Comparison of ENCODE assay signal across 20 cellular contexts in the genomic region with DNA sequence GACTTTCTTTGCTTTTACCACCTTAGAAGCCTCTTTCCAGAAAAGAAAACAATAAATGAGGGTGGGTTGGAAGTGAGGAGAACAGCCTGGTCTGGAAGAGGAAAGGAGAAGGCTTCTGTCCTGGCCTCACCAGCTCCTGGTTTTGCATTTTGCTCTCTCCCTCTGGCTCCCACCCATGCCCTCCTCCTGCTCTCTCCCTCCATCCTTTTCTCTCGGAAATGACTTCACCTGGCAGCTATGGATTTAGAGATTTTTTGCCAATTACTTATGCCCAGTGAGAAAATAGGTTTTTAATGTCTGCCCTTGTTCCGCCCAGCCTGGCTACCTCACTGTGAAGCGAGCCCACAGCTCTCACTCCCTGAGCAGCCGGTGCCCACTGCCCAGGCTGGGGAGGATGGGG.
DNase-seq lines count a peak whose midpoint lies in the region; ATAC-seq and TF ChIP-seq lines count a peak whose summit lies in the region.
"Had no signal": no experiment of that assay in that cellular context is flagged by ENCODE, and none has a peak within 500 bp of the region (broad histone marks: within the 10 kb centered on the region; RNA-seq: fewer than 3 reads in every experiment).

No MANE protein-coding gene starts in this region.

- no peaks in the 10 kb centered on the region for H3K36me3 ChIP-seq in HAP-1 (replicated peaks)
- H3K36me3 ChIP-seq: sigmoid colon, suprapubic skin had no signal

- H3K4me3 ChIP-seq in AG10803 (ENCODE audit: low read length) (no peak overlapping the region), HAP-1 (no peak overlapping the region)
- H3K4me3 ChIP-seq: sigmoid colon, suprapubic skin had no signal

- no peaks in the 10 kb centered on the region for H3K9me3 ChIP-seq in HAP-1
- H3K9me3 ChIP-seq: sigmoid colon, suprapubic skin had no signal

- DNase-seq in AG10803 (ENCODE audit: low read depth), result peak; percentile 73
- DNase-seq in HS-27A (ENCODE audit: low read depth), result peak; percentile 68
- DNase-seq in astrocyte of the hippocampus (ENCODE audit: low read depth, low spot score), result peak; percentile 79
- DNase-seq in kidney tubule cell (ENCODE audit: low spot score), result peak; percentile 38
- DNase-seq in NCI-H1417 treated with DMSO at 0.1 percent for 48 hours (lab: John Stamatoyannopoulos, UW), result no peak
- DNase-seq in HAP-1 (ENCODE audit: low spot score in 2 of 2), result no peak
- DNase-seq: activated gamma-delta T cell; activated T-cell treated with anti-CD3 and anti-CD28 coated beads for 4 hours; CD8-positive, alpha-beta memory T cell; DMS53; effector CD4-positive, alpha-beta T cell; H9; NCI-H1436; NCI-H524; sigmoid colon; T-cell had no signal

- H3K27me3 ChIP-seq in HAP-1 (ENCODE audit: low read depth), result peaks cover 2% of the 10 kb centered on the region; the same call in 1 of the 2 replicates
- H3K27me3 ChIP-seq: sigmoid colon had no signal

- TF ChIP-seq CTCF in AG10803 (conservative IDR thresholded peaks at IDR 0.05; ENCODE audit: low read length), result no peak

- no peaks in the 10 kb centered on the region for H3K4me1 ChIP-seq in HAP-1
- H3K4me1 ChIP-seq: sigmoid colon, suprapubic skin had no signal

- no peak for ATAC-seq in activated CD4-positive, CD25-positive, alpha-beta regulatory T cell treated with anti-CD3 and anti-CD28 coated beads, Interleukin-2, amount 50 U/mL, for 24 hours
- ATAC-seq in HG03097 (IDR thresholded peaks at IDR 0.05; ENCODE audit: low FRiP score, unreplicated experiment), result no peak
- ATAC-seq: esophagus mucosa, T-cell had no signal

- in situ Hi-C loops in HAP-1 (cut with MboI; ENCODE audit: low sequenced_read_pairs), result no loop called here

Comparison
In these comparisons a context has a peak if more than half of its experiments do, and no peak if none do; other contexts are left out.
1. DNase-seq: peak in AG10803 (single experiment), HS-27A (single experiment), astrocyte of the hippocampus (single experiment) and kidney tubule cell (single experiment); none in NCI-H1417 treated with DMSO at 0.1 percent for 48 hours (single experiment) and HAP-1 (0 of 2).